Comparison of ENCODE assay signal across 8 cellular contexts in the genomic region with DNA sequence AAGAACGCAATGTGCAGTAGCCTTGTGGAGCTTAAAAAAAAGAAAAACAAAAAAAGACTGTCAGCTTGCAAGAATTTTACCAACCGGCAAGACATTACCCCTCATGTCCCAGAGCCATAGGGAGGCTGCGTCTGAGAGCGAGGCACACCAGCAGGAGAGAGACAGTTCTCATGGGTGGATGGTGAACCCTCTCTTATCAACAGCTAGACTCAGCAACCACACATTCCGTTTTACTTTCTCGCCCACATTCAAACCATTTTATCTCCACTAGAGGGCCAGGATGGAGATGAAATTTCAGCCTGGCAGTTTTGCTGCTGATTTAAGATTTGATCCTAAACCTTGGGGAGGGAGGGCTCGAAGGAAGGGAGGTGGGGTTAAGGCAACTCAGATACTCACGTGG.
A peak's percentile ranks its signal among the peaks of the same experiment; 100 is the strongest.
DNase-seq lines count a peak whose midpoint lies in the region; ATAC-seq, FAIRE-seq and TF ChIP-seq lines count a peak whose summit lies in the region.

No MANE protein-coding gene starts in this region.

- no peak overlapping the region for H3K4me3 ChIP-seq in CD8-positive, alpha-beta T cell (ENCODE audit: low read depth, low read length)
- H3K4me3 ChIP-seq in H1 (ENCODE audit: extremely low read depth in 1 of 4, insufficient read depth in 2 of 4, low read depth in 3 of 4, low read length in 4 of 4) = no peak overlapping the region
- H3K4me3 ChIP-seq in mucosa of descending colon = no peak overlapping the region

- FAIRE-seq in H1 (lab: Jason Lieb, UNC) = peak; percentile 78

- no peak overlapping the region for H4K8ac ChIP-seq in H1 (ENCODE audit: extremely low read depth, insufficient read depth, low read length)

- H2BK5ac ChIP-seq in H1 (ENCODE audit: low read depth, low read length) = no peak overlapping the region

- H2AK5ac ChIP-seq in H1 (ENCODE audit: low read depth, low read length) = no peak overlapping the region

- no peaks in the 10 kb centered on the region for H3K9me3 ChIP-seq in CD8-positive, alpha-beta T cell (ENCODE audit: low read length)
- no peaks in the 10 kb centered on the region for H3K9me3 ChIP-seq in H1 (ENCODE audit: insufficient read depth in 2 of 2, low read depth in 1 of 2, low read length in 1 of 2)
- H3K9me3 ChIP-seq in mucosa of descending colon = no peaks in the 10 kb centered on the region

- no peak overlapping the region for H3K56ac ChIP-seq in H1 (replicated peaks; ENCODE audit: insufficient read length, low read depth, low read length)

- H3K23me2 ChIP-seq in H1 (ENCODE audit: low read depth, low read length) = no peaks in the 10 kb centered on the region

- H2AFZ ChIP-seq in H1 (ENCODE audit: low read length) = no peak overlapping the region

- H4K91ac ChIP-seq in H1 (replicated peaks; ENCODE audit: insufficient read length, low read length) = no peak overlapping the region

- no peak overlapping the region for H2BK12ac ChIP-seq in H1 (ENCODE audit: low read depth, low read length)

- no peaks in the 10 kb centered on the region for H3K27me3 ChIP-seq in CD8-positive, alpha-beta T cell (ENCODE audit: insufficient read depth, low read length)
- H3K27me3 ChIP-seq in H1 (replicated peaks in 1 of 4; ENCODE audit: control insufficient read depth in 3 of 4, extremely low read depth in 1 of 4, insufficient read depth in 3 of 4, low read length in 3 of 4) = no peaks in the 10 kb centered on the region

- H3K27me3 Mint-ChIP-seq in CD8-positive, alpha-beta T cell (ENCODE audit: low read depth) = no peaks in the 10 kb centered on the region
- no peaks in the 10 kb centered on the region for H3K27me3 Mint-ChIP-seq in T-helper 2 cell treated with Interferon-gamma antibody and Interleukin-4, amounts not matched to agents 5 μg/mL and 100 μg/mL, for 36 hours (ENCODE audit: low read depth)

- H3K4me1 Mint-ChIP-seq in CD8-positive, alpha-beta T cell (ENCODE audit: low read depth) = peaks cover 64% of the 10 kb centered on the region
- H3K4me1 Mint-ChIP-seq in T-helper 2 cell treated with Interferon-gamma antibody and Interleukin-4, amounts not matched to agents 5 μg/mL and 100 μg/mL, for 36 hours (ENCODE audit: low read depth) = peaks cover 62% of the 10 kb centered on the region

- H3K18ac ChIP-seq in H1 (ENCODE audit: extremely low read depth, low read length) = no peak overlapping the region

- no peak overlapping the region for H3K14ac ChIP-seq in H1 (ENCODE audit: insufficient read length)

- TF ChIP-seq RAD21 in H1 (IDR thresholded peaks at IDR 0.05 in 1 of 2, conservative IDR thresholded peaks at IDR 0.05 in 1 of 2; ENCODE audit: low read depth in 2 of 2, low read length in 2 of 2) = peak; percentile 57

- no peaks in the 10 kb centered on the region for H3K36me3 ChIP-seq in CD8-positive, alpha-beta T cell (ENCODE audit: insufficient read depth, low read length)
- H3K36me3 ChIP-seq in H1 (ENCODE audit: control insufficient read depth in 2 of 4, insufficient read depth in 4 of 4, low read length in 3 of 4) (no peaks in the 10 kb centered on the region), mucosa of descending colon (ENCODE audit: low read depth) (no peaks in the 10 kb centered on the region)

- CTCF ChIA-PET in CD8-positive, alpha-beta T cell (lab: Charles Lee) = interaction anchor here (0.7 to 5.1 kb wide), 13 partner anchors 10 to 259 kb away, joined by 3 to 29 read pairs (median 4); partner anchors contain the start of gene ATXN1
- CTCF ChIA-PET in H1 (lab: Charles Lee; ENCODE audit: partially characterized antibody) = interaction anchor here (0.6 to 5.1 kb wide), 24 partner anchors 8 to 491 kb away, joined by 3 to 37 read pairs (median 4); partner anchors contain the start of gene ATXN1

- POLR2A ChIA-PET in CD8-positive, alpha-beta T cell (lab: Charles Lee) = no interaction called here
- POLR2A ChIA-PET in H1 (lab: Charles Lee; ENCODE audit: partially characterized antibody) = no interaction called here

- no peaks in the 10 kb centered on the region for H3K79me2 ChIP-seq in H1 (ENCODE audit: control insufficient read depth in 1 of 2, insufficient read depth in 2 of 2, low read length in 2 of 2)

- 61% methylated on average over 8 of the region's 8 CpGs; no CpG with 5 or more reads in 1 of the 2 experiments for WGBS in H1 (ENCODE audit: extremely low coverage in 1 of 2, insufficient coverage in 1 of 2, insufficient read length in 1 of 2, insufficient replicate concordance in 2 of 2, low coverage in 1 of 2, low lambda C conversion rate in 2 of 2, missing lambda C conversion rate in 1 of 2), 2 experiments

- H4K5ac ChIP-seq in H1 (ENCODE audit: insufficient read length, low read depth, low read length) = no peak overlapping the region

- H2BK20ac ChIP-seq in H1 (ENCODE audit: low read length) = no peak overlapping the region

- TF ChIP-seq CTCF in CD8-positive, alpha-beta T cell (IDR thresholded peaks at IDR 0.05) = no peak
- TF ChIP-seq CTCF in H1 (IDR thresholded peaks at IDR 0.05; ENCODE audit: control extremely low read depth in 1 of 3, insufficient read depth in 1 of 3, low read depth in 1 of 3, low read length in 3 of 3) = peak in 2 of 3 experiments; percentile 57 to 73; a peak in 3 of 4 replicates
- no peak for TF ChIP-seq CTCF in mucosa of descending colon (IDR thresholded peaks at IDR 0.05)

- no peak overlapping the region for H3K4me2 ChIP-seq in H1 (ENCODE audit: insufficient read depth in 1 of 2, low read depth in 2 of 2, low read length in 2 of 2)

- H3K9ac ChIP-seq in H1 (replicated peaks in 1 of 4; ENCODE audit: extremely low read depth in 1 of 4, low read depth in 3 of 4, low read length in 3 of 4) = no peak overlapping the region

- H3K4ac ChIP-seq in H1 (replicated peaks; ENCODE audit: insufficient read length, low read depth, low read length) = no peak overlapping the region

- peak overlapping the region; percentile 73 for H3K27ac Mint-ChIP-seq in CD8-positive, alpha-beta T cell
- H3K27ac Mint-ChIP-seq in T-helper 2 cell treated with Interferon-gamma antibody and Interleukin-4, amounts not matched to agents 5 μg/mL and 100 μg/mL, for 36 hours = peak overlapping the region; percentile 28

- peak; percentile 37 for ATAC-seq in CD8-positive, alpha-beta T cell
- ATAC-seq in mucosa of descending colon = peak; percentile 44
- no peak for ATAC-seq in HG02852 (IDR thresholded peaks at IDR 0.05; ENCODE audit: unreplicated experiment)

- no peak for TF ChIP-seq POLR2A in H1 (IDR thresholded peaks at IDR 0.05; ENCODE audit: control extremely low read depth in 1 of 2, low read depth in 2 of 2, low read length in 2 of 2)

- H2BK120ac ChIP-seq in H1 (replicated peaks; ENCODE audit: low read depth, low read length) = no peak overlapping the region

- H3K27ac ChIP-seq in CD8-positive, alpha-beta T cell (ENCODE audit: low read depth, low read length) = no peak overlapping the region
- no peak overlapping the region for H3K27ac ChIP-seq in H1 (ENCODE audit: low read depth, low read length)

- no peaks in the 10 kb centered on the region for H3K79me1 ChIP-seq in H1 (ENCODE audit: low read depth, low read length)

- no peak overlapping the region for H2BK15ac ChIP-seq in H1 (ENCODE audit: low read length)

- no peak overlapping the region for H3K4me3 Mint-ChIP-seq in CD8-positive, alpha-beta T cell
- H3K4me3 Mint-ChIP-seq in T-helper 2 cell treated with Interferon-gamma antibody and Interleukin-4, amounts not matched to agents 5 μg/mL and 100 μg/mL, for 36 hours = peak overlapping the region; percentile 39

- no peaks in the 10 kb centered on the region for H3K9me3 Mint-ChIP-seq in CD8-positive, alpha-beta T cell
- H3K9me3 Mint-ChIP-seq in T-helper 2 cell treated with Interferon-gamma antibody and Interleukin-4, amounts not matched to agents 5 μg/mL and 100 μg/mL, for 36 hours = no peaks in the 10 kb centered on the region

- intact Hi-C loops in CD8-positive, alpha-beta T cell (cut with DNase I, micrococcal nuclease) = loop anchor here (5.0 to 10.0 kb wide), 6 partner anchors 42 to 451 kb away; no protein-coding TSS in a partner anchor
- intact Hi-C loops in mucosa of descending colon (cut with DNase I, micrococcal nuclease) = loop anchor here in 1 of 2 donors (10.0 kb wide), 1 partner anchor 251 kb away; the partner anchor contains the start of gene ATXN1

- peaks cover 10% of the 10 kb centered on the region for H3K36me3 Mint-ChIP-seq in CD8-positive, alpha-beta T cell
- H3K36me3 Mint-ChIP-seq in T-helper 2 cell treated with Interferon-gamma antibody and Interleukin-4, amounts not matched to agents 5 μg/mL and 100 μg/mL, for 36 hours (ENCODE audit: low read depth) = peaks cover 34% of the 10 kb centered on the region

- H3K4me1 ChIP-seq in CD8-positive, alpha-beta T cell (ENCODE audit: insufficient read depth, low read length) = peaks cover 43% of the 10 kb centered on the region
- H3K4me1 ChIP-seq in H1 (replicated peaks in 1 of 4; ENCODE audit: control insufficient read depth in 3 of 4, insufficient read depth in 4 of 4, low read length in 3 of 4) = peaks cover 0 to 3% (median 0%) of the 10 kb centered on the region in 4 experiments; a peak in 2 of 7 replicates
- H3K4me1 ChIP-seq in mucosa of descending colon (ENCODE audit: low read depth) = peaks cover 16% of the 10 kb centered on the region

- H3K23ac ChIP-seq in H1 (ENCODE audit: insufficient read length) = no peak overlapping the region

- DNase-seq in CD8-positive, alpha-beta T cell = peak in 3 of 7 experiments; percentile 19 to 26 (median 25)
- DNase-seq in HCEC 1CT (peak; percentile 56), H1 (ENCODE audit: low read depth in 1 of 2, low spot score in 2 of 2) (no peak), mucosa of descending colon (no peak), NCI-H128 (lab: John Stamatoyannopoulos, UW; ENCODE audit: unreplicated experiment) (no peak)
- DNase-seq in T-helper 2 cell treated with Interferon-gamma antibody and Interleukin-4, amounts not matched to agents 5 μg/mL and 100 μg/mL, for 36 hours (ENCODE audit: low spot score) = peak; percentile 40
- DNase-seq in activated effector memory CD4-positive, alpha-beta T cell treated with Interleukin-2 at 50 U/mL for 16 hours = no peak

- TF ChIP-seq EP300 in H1 (IDR thresholded peaks at IDR 0.05; ENCODE audit: borderline replicate concordance in 1 of 2, low read depth in 2 of 2, low read length in 2 of 2) = no peak

- H4K20me1 ChIP-seq in H1 (replicated peaks in 1 of 2; ENCODE audit: control insufficient read depth in 1 of 2, insufficient read depth in 2 of 2, low read length in 2 of 2) = no peaks in the 10 kb centered on the region

TF ChIP-seq in H1, 55 proteins besides CTCF, POLR2A, EP300 and RAD21:
- TF ChIP-seq TAF1 (IDR thresholded peaks at IDR 0.05; ENCODE audit: low read depth, low read length) (no peak), TEAD4 (IDR thresholded peaks at IDR 0.05; ENCODE audit: low read depth, low read length) (peak; percentile 53; the same call in 1 of the 2 replicates)
TF ChIP-seq in H1: peak in this region for 1.

Comparison
In these comparisons a context has a peak if more than half of its experiments do, and no peak if none do; other contexts are left out.
1. DNase-seq: peak in HCEC 1CT (single experiment) and T-helper 2 cell treated with Interferon-gamma antibody and Interleukin-4, amounts not matched to agents 5 μg/mL and 100 μg/mL, for 36 hours (single experiment); none in H1 (0 of 2), mucosa of descending colon (0 of 3), activated effector memory CD4-positive, alpha-beta T cell treated with Interleukin-2 at 50 U/mL for 16 hours (single experiment) and NCI-H128 (single experiment).
2. CTCF ChIP-seq: peak in H1 (2 of 3); none in CD8-positive, alpha-beta T cell (single experiment) and mucosa of descending colon (single experiment).